ENCODE assay signal across 28 cellular contexts in genomic region chrX:70117738-70118137, GRCh38. TPM values are rescaled to one million over a fixed set of nuclear protein-coding genes. Genes with fewer than 3 reads are reported as not detected.
DNase-seq lines count a peak whose midpoint lies in the region; ATAC-seq, FAIRE-seq and TF ChIP-seq lines count a peak whose summit lies in the region.
"Had no signal": no experiment of that assay in that cellular context is flagged by ENCODE, and none has a peak within 500 bp of the region (broad histone marks: within the 10 kb centered on the region; RNA-seq: fewer than 3 reads in every experiment).

No MANE protein-coding gene starts in this region.

- peaks cover 2% of the 10 kb centered on the region for H3K27me3 ChIP-seq in IMR-90 (ENCODE audit: control insufficient read depth, insufficient read depth, low read length)
- H3K27me3 ChIP-seq in bronchial epithelial cell (ENCODE audit: control insufficient read depth, insufficient read depth, low read length): no peaks in the 10 kb centered on the region
- peaks cover 0 to 14% (median 0%) of the 10 kb centered on the region in 9 donors for H3K27me3 ChIP-seq in heart left ventricle

- no peak overlapping the region for H3K18ac ChIP-seq in IMR-90 (ENCODE audit: low read depth, low read length)

- H3K56ac ChIP-seq in IMR-90 (ENCODE audit: extremely low read depth, insufficient read depth, low read length): no peak overlapping the region

- H3K9me3 ChIP-seq in IMR-90 (ENCODE audit: control insufficient read depth, insufficient read depth, low read length) (peaks cover 4% of the 10 kb centered on the region), heart left ventricle (peaks cover 0 to 5% (median 0%) of the 10 kb centered on the region in 12 donors)
- H3K9me3 ChIP-seq: A549, SK-N-SH had no signal

- H2AFZ ChIP-seq in IMR-90 (replicated peaks; ENCODE audit: low read length, poor library complexity): no peak overlapping the region

- H2AK5ac ChIP-seq in IMR-90 (ENCODE audit: low read depth, low read length): no peak overlapping the region

- H3K4me1 ChIP-seq in IMR-90 (ENCODE audit: control insufficient read depth, insufficient read depth, low read length) (no peaks in the 10 kb centered on the region), heart left ventricle (no peaks in the 10 kb centered on the region)
- H3K4me1 ChIP-seq: A549; BLaER1 treated with 17β-estradiol and CSF1 and Interleukin-3, amounts not matched to agents 10 nM and 100 nM had no signal

- H4K5ac ChIP-seq in IMR-90 (ENCODE audit: low read depth, low read length): no peak overlapping the region

- TF ChIP-seq POLR2A in IMR-90 (IDR thresholded peaks at IDR 0.05; ENCODE audit: low read depth, low read length) (no peak), heart left ventricle (IDR thresholded peaks at IDR 0.05) (no peak)

- no peak overlapping the region for H3K4ac ChIP-seq in IMR-90 (ENCODE audit: low read depth, low read length)

- TF ChIP-seq RAD21 in IMR-90 (IDR thresholded peaks at IDR 0.05; ENCODE audit: low read length): no peak

- no peak overlapping the region for H3K4me3 ChIP-seq in IMR-90 (ENCODE audit: insufficient read depth, low read depth, low read length)
- H3K4me3 ChIP-seq in bronchial epithelial cell (ENCODE audit: low read depth, low read length): no peak overlapping the region
- H3K4me3 ChIP-seq in heart left ventricle: no peak overlapping the region
- H3K4me3 ChIP-seq: A549; BLaER1 treated with 17β-estradiol and CSF1 and Interleukin-3, amounts not matched to agents 10 nM and 100 nM had no signal

- TF ChIP-seq CTCF in IMR-90 (conservative IDR thresholded peaks at IDR 0.05; ENCODE audit: low read depth, low read length): no peak
- TF ChIP-seq CTCF in bronchial epithelial cell (IDR thresholded peaks at IDR 0.05; ENCODE audit: insufficient read depth, low read length, severe bottlenecking): no peak
- TF ChIP-seq CTCF in osteocyte (IDR thresholded peaks at IDR 0.05): no peak
- TF ChIP-seq CTCF in heart left ventricle (IDR thresholded peaks at IDR 0.05): no peak

- no peak overlapping the region for H3K27ac ChIP-seq in IMR-90 (ENCODE audit: insufficient read depth, low read length)
- no peak overlapping the region for H3K27ac ChIP-seq in heart left ventricle
- H3K27ac ChIP-seq: A549; BLaER1 treated with 17β-estradiol and CSF1 and Interleukin-3, amounts not matched to agents 10 nM and 100 nM; HL-60 had no signal

- H4K20me1 ChIP-seq in IMR-90 (ENCODE audit: insufficient read depth, low read length): no peaks in the 10 kb centered on the region
- H4K20me1 ChIP-seq: BLaER1 treated with 17β-estradiol and CSF1 and Interleukin-3, amounts not matched to agents 10 nM and 100 nM had no signal

- H3K23ac ChIP-seq in IMR-90 (ENCODE audit: low read depth, low read length): no peak overlapping the region

- peaks cover 10% of the 10 kb centered on the region for H3K9me3 Mint-ChIP-seq in osteocyte (ENCODE audit: unreplicated experiment)
- H3K9me3 Mint-ChIP-seq in activated naive CD4-positive, alpha-beta T cell treated with anti-CD3 and anti-CD28 coated beads, Interleukin-2, amount 10 ng/mL, durations not matched to agents 7 days and 5 days: peaks cover 6% of the 10 kb centered on the region

- H3K36me3 ChIP-seq in IMR-90 (ENCODE audit: control insufficient read depth, insufficient read depth, low read length) (no peaks in the 10 kb centered on the region), bronchial epithelial cell (ENCODE audit: control insufficient read depth, insufficient read depth, low read length) (no peaks in the 10 kb centered on the region), heart left ventricle (no peaks in the 10 kb centered on the region)
- H3K36me3 ChIP-seq: BLaER1 treated with 17β-estradiol and CSF1 and Interleukin-3, amounts not matched to agents 10 nM and 100 nM had no signal

- no peaks in the 10 kb centered on the region for H3K79me1 ChIP-seq in IMR-90 (ENCODE audit: low read depth in 1 of 2, low read length in 2 of 2)

- no peak overlapping the region for H4K8ac ChIP-seq in IMR-90 (ENCODE audit: low read depth in 2 of 2, low read length in 2 of 2)

- peak; percentile 94 for FAIRE-seq in bronchial epithelial cell (lab: Jason Lieb, UNC)
- FAIRE-seq: A549, D721Med, GM12891, GM19239, H54, RCC 7860 had no signal

- H2BK20ac ChIP-seq in IMR-90 (ENCODE audit: low read depth, low read length): no peak overlapping the region

- ATAC-seq in IMR-90 (ENCODE audit: low read depth) (no peak), heart left ventricle (no peak)
- ATAC-seq: A549 had no signal

- H3K9me1 ChIP-seq in IMR-90 (ENCODE audit: insufficient read depth, low read length): no peaks in the 10 kb centered on the region

- H3K4me3 Mint-ChIP-seq in osteocyte (ENCODE audit: unreplicated experiment): no peak overlapping the region
- H3K4me3 Mint-ChIP-seq in activated naive CD4-positive, alpha-beta T cell treated with anti-CD3 and anti-CD28 coated beads, Interleukin-2, amount 10 ng/mL, durations not matched to agents 7 days and 5 days: no peak overlapping the region
- H3K4me3 Mint-ChIP-seq: CD4-positive, alpha-beta T cell had no signal

- intact Hi-C loops in IMR-90 (cut with micrococcal nuclease) (no loop called here), heart left ventricle (cut with DNase I) (no loop called here)

- H2AK9ac ChIP-seq in IMR-90 (replicated peaks; ENCODE audit: low read depth, low read length, poor library complexity): peak overlapping the region; percentile 28

- H3K9ac ChIP-seq in IMR-90 (ENCODE audit: low read depth, low read length): no peak overlapping the region
- H3K9ac ChIP-seq: BLaER1 treated with 17β-estradiol and CSF1 and Interleukin-3, amounts not matched to agents 10 nM and 100 nM; SK-N-SH had no signal

- H3K36me3 Mint-ChIP-seq in osteocyte (ENCODE audit: unreplicated experiment): no peaks in the 10 kb centered on the region
- no peaks in the 10 kb centered on the region for H3K36me3 Mint-ChIP-seq in activated naive CD4-positive, alpha-beta T cell treated with anti-CD3 and anti-CD28 coated beads, Interleukin-2, amount 10 ng/mL, durations not matched to agents 7 days and 5 days

- no peak overlapping the region for H2BK120ac ChIP-seq in IMR-90 (ENCODE audit: low read depth, low read length)

- no peaks in the 10 kb centered on the region for H3K27me3 Mint-ChIP-seq in osteocyte (ENCODE audit: unreplicated experiment)
- no peaks in the 10 kb centered on the region for H3K27me3 Mint-ChIP-seq in activated naive CD4-positive, alpha-beta T cell treated with anti-CD3 and anti-CD28 coated beads, Interleukin-2, amount 10 ng/mL, durations not matched to agents 7 days and 5 days
- H3K27me3 Mint-ChIP-seq: CD4-positive, alpha-beta T cell had no signal

- no peaks in the 10 kb centered on the region for H3K4me1 Mint-ChIP-seq in osteocyte (ENCODE audit: unreplicated experiment)
- H3K4me1 Mint-ChIP-seq in activated naive CD4-positive, alpha-beta T cell treated with anti-CD3 and anti-CD28 coated beads, Interleukin-2, amount 10 ng/mL, durations not matched to agents 7 days and 5 days: no peaks in the 10 kb centered on the region

- no peak overlapping the region for H4K91ac ChIP-seq in IMR-90 (ENCODE audit: insufficient read depth, low read depth, low read length)

- no peak overlapping the region for H2BK5ac ChIP-seq in IMR-90 (ENCODE audit: low read depth, low read length, poor library complexity, severe bottlenecking)

- dilution Hi-C loops in IMR-90 (cut with HindIII; ENCODE audit: low sequenced_read_pairs, unreplicated experiment): no loop called here

- POLR2A ChIA-PET in IMR-90 (lab: Charles Lee; ENCODE audit: unreplicated experiment): no interaction called here

- CTCF ChIA-PET in IMR-90 (lab: Yijun Ruan, JAX): no interaction called here
- CTCF ChIA-PET in activated naive CD4-positive, alpha-beta T cell treated with anti-CD3 and anti-CD28 coated beads, Interleukin-2, amount 10 ng/mL, durations not matched to agents 7 days and 5 days (lab: Charles Lee): no interaction called here

- no peak overlapping the region for H2BK15ac ChIP-seq in IMR-90 (ENCODE audit: low read depth, low read length)

- peak; percentile 60 for DNase-seq in DMS53 (lab: John Stamatoyannopoulos, UW)
- DNase-seq in IMR-90: no peak
- peak; percentile 75 for DNase-seq in bronchial epithelial cell (ENCODE audit: low read depth)
- DNase-seq in osteocyte (ENCODE audit: extremely low spot score, unreplicated experiment): peak; percentile 36
- DNase-seq in activated naive CD4-positive, alpha-beta T cell treated with anti-CD3 and anti-CD28 coated beads, Interleukin-2, amount 10 ng/mL, durations not matched to agents 7 days and 5 days: no peak
- no peak for DNase-seq in heart left ventricle
- no peak for DNase-seq in Kasumi-1 (lab: John Stamatoyannopoulos, UW)
- DNase-seq: AML-193; CD4-positive, alpha-beta T cell; DMS79 treated with DMSO at 0.1 percent for 48 hours; GF-D8; NCI-H1092 treated with DMSO at 0.1 percent for 48 hours; NCI-H1436; NCI-H187; NCI-H2107; NCI-H345; NCI-H524 treated with DMSO at 0.1 percent for 48 hours; NCI-H774; SK-N-SH; SW 1271 had no signal

- no peak overlapping the region for H3K14ac ChIP-seq in IMR-90 (replicated peaks; ENCODE audit: low read depth, low read length)

- no peak overlapping the region for H3K4me2 ChIP-seq in IMR-90 (ENCODE audit: low read depth, low read length)
- H3K4me2 ChIP-seq: A549; BLaER1 treated with 17β-estradiol and CSF1 and Interleukin-3, amounts not matched to agents 10 nM and 100 nM; SK-N-SH had no signal

- in situ Hi-C loops in IMR-90 (cut with MboI; ENCODE audit: low sequenced_read_pairs): no loop called here

- no peak overlapping the region for H3K27ac Mint-ChIP-seq in osteocyte (ENCODE audit: unreplicated experiment)
- no peak overlapping the region for H3K27ac Mint-ChIP-seq in activated naive CD4-positive, alpha-beta T cell treated with anti-CD3 and anti-CD28 coated beads, Interleukin-2, amount 10 ng/mL, durations not matched to agents 7 days and 5 days
- H3K27ac Mint-ChIP-seq: CD4-positive, alpha-beta T cell had no signal

- no TSS peak for BruUV-seq in IMR-90 (replicated peaks; lab: Mats Ljungman, UMichigan)

RNA-seq across cellular contexts. Expression of gene IGBP1, which starts 15.5 kb away (rescaled TPM):
- 75.3 and 87.1 TPM in 2 replicates for total RNA-seq in IMR-90 (2012; rRNA removed)
- 48.2 and 51.8 TPM in 2 replicates for polyA plus RNA-seq in IMR-90 (2012; rRNA removed)
- 17.9 and 28.5 TPM in 2 replicates for polyA plus RNA-seq in IMR-90 (2012; cell fraction: cytosol; rRNA removed)
- polyA plus RNA-seq in IMR-90 (2012; cell fraction: nucleus; rRNA removed; ENCODE audit: low replicate concordance): 7.0 and 26.5 TPM in 2 replicates
- 75.8 and 107 TPM in 2 replicates for total RNA-seq in bronchial epithelial cell
- total RNA-seq in osteocyte: 49.4 and 51.3 TPM in 2 replicates
- total RNA-seq in heart left ventricle: 10 to 100 TPM; 36.4 to 52.7 (median 45.5) TPM
- polyA plus RNA-seq in heart left ventricle: 10 to 100 TPM; 28.2 to 56.5 TPM

RNA-seq across cellular contexts. Expression of gene OTUD6A, which starts 55.5 kb away (rescaled TPM):
- not detected in 2 replicates for total RNA-seq in IMR-90 (2012; rRNA removed)
- not detected in 2 replicates for polyA plus RNA-seq in IMR-90 (2012; rRNA removed)
- polyA plus RNA-seq in IMR-90 (2012; cell fraction: cytosol; rRNA removed): not detected in 2 replicates
- not detected in 2 replicates for polyA plus RNA-seq in IMR-90 (2012; cell fraction: nucleus; rRNA removed; ENCODE audit: low replicate concordance)
- total RNA-seq in bronchial epithelial cell: not detected in 2 replicates
- total RNA-seq in osteocyte: not detected in 2 replicates
- not detected for total RNA-seq in heart left ventricle
- not detected for polyA plus RNA-seq in heart left ventricle
- total RNA-seq: CD4-positive, alpha-beta T cell had no signal
- polyA plus RNA-seq: A549, SK-N-SH had no signal

RNA-seq across cellular contexts. Expression of gene DGAT2L6, which starts 59.5 kb away (rescaled TPM):
- total RNA-seq in IMR-90 (2012; rRNA removed) (not detected in 2 replicates), bronchial epithelial cell (not detected in 2 replicates), osteocyte (not detected in 2 replicates), heart left ventricle (not detected)
- polyA plus RNA-seq in IMR-90 (2012; rRNA removed) (not detected in 2 replicates), heart left ventricle (not detected)
- not detected in 2 replicates for polyA plus RNA-seq in IMR-90 (2012; cell fraction: cytosol; rRNA removed)
- polyA plus RNA-seq in IMR-90 (2012; cell fraction: nucleus; rRNA removed; ENCODE audit: low replicate concordance): not detected in 2 replicates
- total RNA-seq: CD4-positive, alpha-beta T cell had no signal
- polyA plus RNA-seq: A549 had no signal

Comparison
In these comparisons a context has a peak if more than half of its experiments do, and no peak if none do; other contexts are left out.
1. DNase-seq: peak in DMS53 (single experiment), bronchial epithelial cell (single experiment) and osteocyte (single experiment); none in IMR-90 (single experiment), activated naive CD4-positive, alpha-beta T cell treated with anti-CD3 and anti-CD28 coated beads, Interleukin-2, amount 10 ng/mL, durations not matched to agents 7 days and 5 days (single experiment), heart left ventricle (0 of 5) and Kasumi-1 (0 of 2).